In genomic region chr1:182910143-182910542, GRCh38 we compare ENCODE assay signal across 27 cellular contexts. TPM values are rescaled to one million over a fixed set of nuclear protein-coding genes. Genes with fewer than 3 reads are reported as not detected.
DNase-seq lines count a peak whose midpoint lies in the region; ATAC-seq, FAIRE-seq and TF ChIP-seq lines count a peak whose summit lies in the region.
"Had no signal": no experiment of that assay in that cellular context is flagged by ENCODE, and none has a peak within 500 bp of the region (broad histone marks: within the 10 kb centered on the region; RNA-seq: fewer than 3 reads in every experiment).

No MANE protein-coding gene starts in this region.

- no peaks in the 10 kb centered on the region for H3K4me1 Mint-ChIP-seq in progenitor cell of endocrine pancreas (ENCODE audit: low read depth)
- H3K4me1 Mint-ChIP-seq: activated B cell treated with CpG ODN at 0.5 μM for 24 hours; CD4-positive, alpha-beta memory T cell; IgD-negative memory B cell had no signal

- CTCF ChIA-PET in HepG2 (lab: Yijun Ruan, JAX; ENCODE audit: low intra/inter-chr PET ratio, low total read pairs), result no interaction called here

- no peak for FAIRE-seq in HepG2 (lab: Jason Lieb, UNC)
- FAIRE-seq: bronchial epithelial cell, endothelial cell of umbilical vein, keratinocyte, small intestine had no signal

- H3K79me2 ChIP-seq in HepG2 (ENCODE audit: insufficient read depth, low read length), result no peaks in the 10 kb centered on the region

- in situ Hi-C loops in HepG2 (cut with HindIII; ENCODE audit: extremely low pct_ligation_motif_present, low pct_unique_long_range_greater_than_20kb) (no loop called here), brain microvascular endothelial cell (cut with HindIII; ENCODE audit: low pct_ligation_motif_present, low sequenced_read_pairs) (no loop called here)

- H4K20me1 ChIP-seq in HepG2 (ENCODE audit: insufficient read depth, low read length), result no peaks in the 10 kb centered on the region

- POLR2A ChIA-PET in HepG2 (lab: Yijun Ruan, JAX), result no interaction called here

- no peak overlapping the region for H3K4me2 ChIP-seq in HepG2 (ENCODE audit: low read depth, low read length)

- intact Hi-C loops in HepG2 (cut with micrococcal nuclease; ENCODE audit: unreplicated experiment), result no loop called here
- intact Hi-C loops in right lobe of liver (cut with DNase I), result no loop called here
- intact Hi-C loops in Right ventricle myocardium superior (cut with DNase I), result no loop called here

- no peak overlapping the region for H3K27ac Mint-ChIP-seq in progenitor cell of endocrine pancreas
- H3K27ac Mint-ChIP-seq: activated B cell treated with CpG ODN at 0.5 μM for 24 hours; activated CD4-positive, alpha-beta memory T cell treated with anti-CD3 and anti-CD28 coated beads for 36 hours; CD4-positive, alpha-beta memory T cell; IgD-negative memory B cell had no signal

- ATAC-seq in HepG2 (peak; percentile 77), right lobe of liver (no peak), Right ventricle myocardium superior (ENCODE audit: poor library complexity) (no peak)
- ATAC-seq: heart left ventricle; lower lobe of right lung; PC-3; stimulated activated naive CD8-positive, alpha-beta T cell treated with anti-CD3 and anti-CD28 coated beads, Interleukin-15, Interleukin-2, amounts not matched to agents 100 U/mL and 50 U/mL, for 24 hours had no signal

- H3K27me3 ChIP-seq in HepG2 (ENCODE audit: control insufficient read depth in 1 of 2, insufficient read depth in 2 of 2, low read length in 2 of 2), result no peaks in the 10 kb centered on the region
- H3K27me3 ChIP-seq in right lobe of liver, result no peaks in the 10 kb centered on the region
- no peaks in the 10 kb centered on the region for H3K27me3 ChIP-seq in brain microvascular endothelial cell (replicated peaks)
- H3K27me3 ChIP-seq: heart left ventricle, SJCRH30 had no signal

- H3K4me3 Mint-ChIP-seq in progenitor cell of endocrine pancreas (ENCODE audit: low read depth), result no peak overlapping the region
- H3K4me3 Mint-ChIP-seq: activated B cell treated with CpG ODN at 0.5 μM for 24 hours; activated CD4-positive, alpha-beta memory T cell treated with anti-CD3 and anti-CD28 coated beads for 36 hours; CD4-positive, alpha-beta memory T cell; IgD-negative memory B cell had no signal

- BruUV-seq in HepG2 (replicated peaks; lab: Mats Ljungman, UMichigan), result no TSS peak

- DNase-seq in HepG2 (ENCODE audit: low spot score), result peak; percentile 6
- no peak for DNase-seq in right lobe of liver
- DNase-seq in NCI-H2107 (lab: John Stamatoyannopoulos, UW), result peak; percentile 41
- no peak for DNase-seq in brain microvascular endothelial cell
- DNase-seq in Right ventricle myocardium superior, result no peak
- no peak for DNase-seq in progenitor cell of endocrine pancreas (ENCODE audit: low spot score, unreplicated experiment)
- DNase-seq in COLO829 (ENCODE audit: low spot score), result no peak
- DNase-seq in activated T-cell treated with anti-CD3 and anti-CD28 coated beads for 4 hours, result no peak
- DNase-seq: activated B cell treated with CpG ODN at 0.5 μM for 24 hours; activated CD4-positive, alpha-beta memory T cell treated with anti-CD3 and anti-CD28 coated beads for 36 hours; activated gamma-delta T cell treated with Interleukin-2 at 50 U/mL for 16 hours; CD4-positive, alpha-beta memory T cell; heart left ventricle; lower lobe of right lung; MM.1S; NCI-H187 treated with DMSO at 0.1 percent for 48 hours; PC-3; small intestine; stimulated activated naive CD8-positive, alpha-beta T cell treated with anti-CD3 and anti-CD28 coated beads, Interleukin-15, Interleukin-2, amounts not matched to agents 100 U/mL and 50 U/mL, for 24 hours; tibial artery had no signal

- TF ChIP-seq CTCF in HepG2 (CRISPR knock-in tag; IDR thresholded peaks at IDR 0.05) (peak; percentile 18; the same call in 1 of the 2 replicates), right lobe of liver (IDR thresholded peaks at IDR 0.05) (no peak), brain microvascular endothelial cell (IDR thresholded peaks at IDR 0.05; ENCODE audit: low read depth, low read length, missing control alignments) (peak; percentile 2), progenitor cell of endocrine pancreas (IDR thresholded peaks at IDR 0.05; ENCODE audit: unreplicated experiment) (no peak)

- H3K36me3 ChIP-seq in HepG2 (replicated peaks in 1 of 2; ENCODE audit: control insufficient read depth in 1 of 2, insufficient read depth in 2 of 2, low read length in 2 of 2) (no peaks in the 10 kb centered on the region), right lobe of liver (no peaks in the 10 kb centered on the region), brain microvascular endothelial cell (replicated peaks) (no peaks in the 10 kb centered on the region)
- H3K36me3 ChIP-seq: heart left ventricle, lower lobe of right lung, SJCRH30, tibial artery had no signal

- H3K27ac ChIP-seq in HepG2 (ENCODE audit: extremely low read length, insufficient read depth, low read length), result no peak overlapping the region
- H3K27ac ChIP-seq in right lobe of liver, result no peak overlapping the region
- no peak overlapping the region for H3K27ac ChIP-seq in brain microvascular endothelial cell
- H3K27ac ChIP-seq: heart left ventricle, HL-60, lower lobe of right lung, SJCRH30, tibial artery had no signal

- no peaks in the 10 kb centered on the region for H3K36me3 Mint-ChIP-seq in progenitor cell of endocrine pancreas (ENCODE audit: insufficient read depth)
- H3K36me3 Mint-ChIP-seq: activated CD4-positive, alpha-beta memory T cell treated with anti-CD3 and anti-CD28 coated beads for 36 hours; CD4-positive, alpha-beta memory T cell had no signal

- TF ChIP-seq EP300 in HepG2 (IDR thresholded peaks at IDR 0.05; ENCODE audit: low read depth in 2 of 2, low read length in 2 of 2), result no peak
- no peak for TF ChIP-seq EP300 in HepG2 (CRISPR knock-in tag; IDR thresholded peaks at IDR 0.05; ENCODE audit: borderline replicate concordance)

- no peak overlapping the region for H3K9ac ChIP-seq in HepG2 (ENCODE audit: insufficient read depth, low read depth, low read length)

- peaks cover 17% of the 10 kb centered on the region for H3K9me3 Mint-ChIP-seq in progenitor cell of endocrine pancreas (ENCODE audit: low read depth)

- no peaks in the 10 kb centered on the region for H3K27me3 Mint-ChIP-seq in progenitor cell of endocrine pancreas
- H3K27me3 Mint-ChIP-seq: IgD-negative memory B cell had no signal

- H2AFZ ChIP-seq in HepG2 (ENCODE audit: low read length), result no peak overlapping the region

- H3K9me3 ChIP-seq in HepG2 (ENCODE audit: low read length) (no peaks in the 10 kb centered on the region), right lobe of liver (no peaks in the 10 kb centered on the region)
- H3K9me3 ChIP-seq: lower lobe of right lung, SJCRH30 had no signal

- H3K4me1 ChIP-seq in HepG2 (ENCODE audit: insufficient read depth, low read length) (peaks cover 12% of the 10 kb centered on the region), right lobe of liver (no peaks in the 10 kb centered on the region)
- H3K4me1 ChIP-seq: heart left ventricle, lower lobe of right lung, SJCRH30, tibial artery had no signal

- H3K4me3 ChIP-seq in HepG2 (replicated peaks in 1 of 3; ENCODE audit: insufficient read depth in 1 of 3, low read depth in 2 of 3, low read length in 3 of 3) (no peak overlapping the region), right lobe of liver (no peak overlapping the region), brain microvascular endothelial cell (ENCODE audit: low read depth, low read length) (no peak overlapping the region)
- H3K4me3 ChIP-seq: heart left ventricle, lower lobe of right lung, SJCRH30, tibial artery had no signal

- no peak for TF ChIP-seq POLR2A in HepG2 (IDR thresholded peaks at IDR 0.05; ENCODE audit: insufficient read depth in 1 of 2, low read depth in 2 of 2, low read length in 2 of 2)
- no peak for TF ChIP-seq POLR2A in right lobe of liver (IDR thresholded peaks at IDR 0.05)

- 96% methylated on average over 1 of the region's 1 CpG for WGBS in HepG2 (ENCODE audit: low lambda C conversion rate)
- WGBS in right lobe of liver (ENCODE audit: insufficient coverage, low coverage, low lambda C conversion rate, missing lambda C conversion rate), result 100% methylated on average over 1 of the region's 1 CpG

- no peak for TF ChIP-seq RAD21 in HepG2 (CRISPR knock-in tag; IDR thresholded peaks at IDR 0.05)

TF ChIP-seq in HepG2, 621 proteins besides CTCF, POLR2A, EP300 and RAD21 (continues in another document):
- no peak for TF ChIP-seq TEAD2 (CRISPR knock-in tag; IDR thresholded peaks at IDR 0.05)

RNA-seq across cellular contexts. Expression of gene SHCBP1L, which starts 42.8 kb away (rescaled TPM):
- total RNA-seq in HepG2 (2016; rRNA removed; fragmentation: Illumina TruSeq; extraction: Trizol) (not detected in 2 replicates), right lobe of liver (not detected), Right ventricle myocardium superior (not detected), progenitor cell of endocrine pancreas (not detected in 2 replicates)
- total RNA-seq in HepG2 (2016; cell fraction: cytosol; rRNA removed; fragmentation: Illumina TruSeq; extraction: Trizol; ENCODE audit: low read depth), result not detected in 2 replicates
- total RNA-seq in HepG2 (2016; cell fraction: insoluble cytoplasmic fraction; rRNA removed; fragmentation: Illumina TruSeq; extraction: Trizol), result not detected in 2 replicates
- total RNA-seq in HepG2 (2016; cell fraction: membrane; rRNA removed; fragmentation: Illumina TruSeq; extraction: Trizol), result not detected in 2 replicates
- not detected in 2 replicates for total RNA-seq in HepG2 (2016; cell fraction: nucleus; rRNA removed; fragmentation: Illumina TruSeq; extraction: Trizol)
- polyA plus RNA-seq in HepG2 (2011; rRNA removed), result not detected in 2 replicates
- not detected in 2 replicates for polyA plus RNA-seq in HepG2 (2011; cell fraction: cytosol; rRNA removed)
- not detected in 2 replicates for polyA plus RNA-seq in HepG2 (2011; cell fraction: nucleus; rRNA removed)
- not detected in 2 replicates for polyA plus RNA-seq in HepG2 (2012)
- polyA plus RNA-seq in HepG2 (2016; cell fraction: cytosol; fragmentation: Illumina TruSeq; extraction: Trizol; ENCODE audit: low read depth), result not detected in 2 replicates
- not detected in 2 replicates for polyA plus RNA-seq in HepG2 (2016; cell fraction: insoluble cytoplasmic fraction; fragmentation: Illumina TruSeq; extraction: Trizol; ENCODE audit: low read depth)
- not detected in 2 replicates for polyA plus RNA-seq in HepG2 (2016; cell fraction: membrane; fragmentation: Illumina TruSeq; extraction: Trizol; ENCODE audit: low read depth)
- polyA plus RNA-seq in HepG2 (2016; cell fraction: nucleus; fragmentation: Illumina TruSeq; extraction: Trizol; ENCODE audit: insufficient read depth, low read depth), result not detected in 2 replicates
- polyA minus RNA-seq in HepG2 (2011; rRNA and poly(A)+ RNA removed; ENCODE audit: low replicate concordance), result not detected in 2 replicates
- polyA minus RNA-seq in HepG2 (2011; cell fraction: cytosol; rRNA and poly(A)+ RNA removed), result not detected in 2 replicates
- polyA minus RNA-seq in HepG2 (2011; cell fraction: nucleus; rRNA and poly(A)+ RNA removed), result not detected in 2 replicates
- total RNA-seq: activated B cell treated with CpG ODN at 0.5 μM for 24 hours; activated CD4-positive, alpha-beta memory T cell treated with anti-CD3 and anti-CD28 coated beads for 36 hours; bronchial epithelial cell; CD4-positive, alpha-beta memory T cell; endothelial cell of umbilical vein; lower lobe of right lung; PC-3; pulmonary artery endothelial cell; SJCRH30 had no signal
- polyA plus RNA-seq: CD4-positive, alpha-beta memory T cell; endothelial cell of umbilical vein; heart left ventricle; IgD-negative memory B cell; keratinocyte; small intestine had no signal

Comparison
In these comparisons a context has a peak if more than half of its experiments do, and no peak if none do; other contexts are left out.
1. DNase-seq: peak in HepG2 (single experiment) and NCI-H2107 (single experiment); none in right lobe of liver (0 of 3), brain microvascular endothelial cell (single experiment), Right ventricle myocardium superior (single experiment), progenitor cell of endocrine pancreas (single experiment), COLO829 (single experiment) and activated T-cell treated with anti-CD3 and anti-CD28 coated beads for 4 hours (single experiment).
2. CTCF ChIP-seq: peak in HepG2 (single experiment) and brain microvascular endothelial cell (single experiment); none in right lobe of liver (0 of 4) and progenitor cell of endocrine pancreas (single experiment).